22 cellular contexts compared by ENCODE assay signal in the genomic region with DNA sequence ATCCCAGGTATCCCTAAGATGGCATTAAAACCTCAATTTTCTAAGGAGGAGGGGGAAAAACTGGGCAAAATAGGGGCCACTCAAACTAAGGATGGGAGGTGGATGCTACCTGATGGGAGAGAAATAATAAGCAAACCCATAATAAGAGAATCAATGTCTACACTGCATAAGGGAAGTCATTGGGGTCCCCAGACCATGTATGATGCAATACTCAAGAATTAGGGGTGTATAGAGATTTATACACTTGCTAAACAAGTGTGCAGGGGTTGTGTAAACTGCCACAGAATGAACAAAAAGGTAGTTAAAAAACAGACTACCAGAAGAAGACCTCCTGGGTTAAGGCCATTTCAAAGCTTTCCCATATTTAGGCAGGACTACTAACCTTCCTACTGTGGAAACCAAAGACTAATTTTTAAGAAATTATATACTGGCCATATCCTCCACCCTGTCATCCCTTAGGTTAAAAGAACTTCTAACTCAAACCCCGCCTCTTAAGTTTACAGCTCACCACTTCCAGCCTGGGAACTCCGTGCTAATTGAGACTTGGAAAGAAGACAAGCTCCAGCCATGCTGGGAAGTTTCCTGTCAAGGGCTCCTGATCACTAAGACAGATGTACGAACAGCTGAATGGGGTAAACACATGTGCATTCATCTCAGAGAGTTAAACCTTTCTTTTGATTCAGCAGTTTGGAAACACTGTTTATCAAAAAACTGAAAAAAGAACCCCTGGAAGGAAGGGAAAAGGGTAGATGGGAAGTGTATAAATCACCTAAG.
A peak's percentile ranks its signal among the peaks of the same experiment; 100 is the strongest.
DNase-seq lines count a peak whose midpoint lies in the region; ATAC-seq and TF ChIP-seq lines count a peak whose summit lies in the region.
"Had no signal": no experiment of that assay in that cellular context is flagged by ENCODE, and none has a peak within 500 bp of the region (broad histone marks: within the 10 kb centered on the region; RNA-seq: fewer than 3 reads in every experiment).

No MANE protein-coding gene starts in this region.

- no peaks in the 10 kb centered on the region for H3K27me3 ChIP-seq in GM23338 (ENCODE audit: insufficient read depth)
- H3K27me3 ChIP-seq: cardiac muscle cell, upper lobe of right lung had no signal

- H3K79me2 ChIP-seq in GM23338 (replicated peaks; ENCODE audit: insufficient read depth): no peaks in the 10 kb centered on the region

- no peaks in the 10 kb centered on the region for H3K9me3 Mint-ChIP-seq in nephron progenitor cell
- H3K9me3 Mint-ChIP-seq in GM23338: no peaks in the 10 kb centered on the region
- H3K9me3 Mint-ChIP-seq: naive thymus-derived CD8-positive, alpha-beta T cell had no signal

- H3K4me1 Mint-ChIP-seq in nephron progenitor cell (peaks cover 67% of the 10 kb centered on the region), GM23338 (peaks cover 10% of the 10 kb centered on the region; the same call in 2 of the 3 replicates)

- TF ChIP-seq CTCF in astrocyte of the spinal cord (IDR thresholded peaks at IDR 0.05; ENCODE audit: low read depth, low read length) (no peak), nephron progenitor cell (IDR thresholded peaks at IDR 0.05) (no peak), GM23338 (conservative IDR thresholded peaks at IDR 0.05; ENCODE audit: low read depth in 2 of 2) (no peak)

- no peaks in the 10 kb centered on the region for H4K20me1 ChIP-seq in GM23338 (replicated peaks; ENCODE audit: insufficient read depth)

- H3K9me2 ChIP-seq in GM23338 (ENCODE audit: insufficient read depth): no peaks in the 10 kb centered on the region; the same call in 1 of the 2 replicates

- H3K4me2 ChIP-seq in GM23338: no peak overlapping the region
- H3K4me2 ChIP-seq: smooth muscle cell had no signal

- in situ Hi-C loops in astrocyte of the spinal cord (cut with HindIII; ENCODE audit: low sequenced_read_pairs): no loop called here

- H3K4me1 ChIP-seq in GM23338 (ENCODE audit: insufficient read depth): no peaks in the 10 kb centered on the region
- H3K4me1 ChIP-seq: BE2C, upper lobe of right lung had no signal

- H2AFZ ChIP-seq in GM23338: no peak overlapping the region

- H3K4me3 ChIP-seq in astrocyte of the spinal cord (ENCODE audit: low read depth, low read length): no peak overlapping the region
- H3K4me3 ChIP-seq in GM23338: no peak overlapping the region
- H3K4me3 ChIP-seq: cardiac muscle cell, smooth muscle cell, upper lobe of right lung had no signal

- H3F3A ChIP-seq in GM23338 (replicated peaks; ENCODE audit: low read depth): no peaks in the 10 kb centered on the region

- H3K36me3 ChIP-seq in GM23338 (ENCODE audit: insufficient read depth): no peaks in the 10 kb centered on the region
- H3K36me3 ChIP-seq: BE2C, cardiac muscle cell, upper lobe of right lung, WERI-Rb-1 had no signal

- H3K27me3 Mint-ChIP-seq in nephron progenitor cell (ENCODE audit: low read depth, poor library complexity): peaks cover 6% of the 10 kb centered on the region
- H3K27me3 Mint-ChIP-seq in GM23338 (ENCODE audit: insufficient read depth, low read depth, poor library complexity): peaks cover 3% of the 10 kb centered on the region

- H3K27ac Mint-ChIP-seq in nephron progenitor cell (peak overlapping the region; percentile 80), GM23338 (no peak overlapping the region)
- H3K27ac Mint-ChIP-seq: naive thymus-derived CD8-positive, alpha-beta T cell had no signal

- H3K36me3 Mint-ChIP-seq in nephron progenitor cell (ENCODE audit: low read depth): no peaks in the 10 kb centered on the region
- no peaks in the 10 kb centered on the region for H3K36me3 Mint-ChIP-seq in GM23338 (ENCODE audit: low read depth)
- H3K36me3 Mint-ChIP-seq: naive thymus-derived CD8-positive, alpha-beta T cell had no signal

- no peak overlapping the region for H3K27ac ChIP-seq in GM23338 (ENCODE audit: low read depth)
- H3K27ac ChIP-seq: 22Rv1, cardiac muscle cell, upper lobe of right lung, WERI-Rb-1 had no signal

- no peak overlapping the region for H3K4me3 Mint-ChIP-seq in nephron progenitor cell
- no peak overlapping the region for H3K4me3 Mint-ChIP-seq in GM23338
- H3K4me3 Mint-ChIP-seq: naive thymus-derived CD8-positive, alpha-beta T cell had no signal

- DNase-seq in NCI-H1694 treated with DMSO at 0.1 percent for 48 hours (lab: John Stamatoyannopoulos, UW) (peak; percentile 21), NCI-H1694 (lab: John Stamatoyannopoulos, UW) (no peak), GM04503 (ENCODE audit: low read depth) (peak; percentile 27), astrocyte of the spinal cord (ENCODE audit: low read depth, low spot score) (peak; percentile 66), nephron progenitor cell (no peak), GM23338 (ENCODE audit: low spot score) (no peak)
- no peak for DNase-seq in stimulated activated CD4-positive, alpha-beta T cell treated with anti-CD3 and anti-CD28 coated beads, Interleukin-1b, Interleukin-23, amount 100 ng/mL, for 48 hours
- DNase-seq: activated gamma-delta T cell treated with Interleukin-2 at 50 U/mL for 16 hours; BE2C; COR-L47; foreskin fibroblast; naive thymus-derived CD8-positive, alpha-beta T cell; NCI-H1417; SIG-M5; stimulated activated CD4-positive, alpha-beta T cell treated with anti-CD3 and anti-CD28 coated beads, Interleukin-4, amount 100 ng/mL, for 24 hours; T-helper 2 cell; upper lobe of right lung; WERI-Rb-1 had no signal

- ATAC-seq in GM23338: no peak
- no peak for ATAC-seq in SK-N-SH treated with all-trans-retinoic acid at 6 μM for 48 hours
- ATAC-seq: naive thymus-derived CD8-positive, alpha-beta T cell; upper lobe of right lung had no signal

TF ChIP-seq in GM23338, 12 proteins besides CTCF, POLR2A, EP300 and RAD21 (continues in another document):
- TF ChIP-seq JUNB (IDR thresholded peaks at IDR 0.05; ENCODE audit: unreplicated experiment): no peak
- TF ChIP-seq, protein P1, sequence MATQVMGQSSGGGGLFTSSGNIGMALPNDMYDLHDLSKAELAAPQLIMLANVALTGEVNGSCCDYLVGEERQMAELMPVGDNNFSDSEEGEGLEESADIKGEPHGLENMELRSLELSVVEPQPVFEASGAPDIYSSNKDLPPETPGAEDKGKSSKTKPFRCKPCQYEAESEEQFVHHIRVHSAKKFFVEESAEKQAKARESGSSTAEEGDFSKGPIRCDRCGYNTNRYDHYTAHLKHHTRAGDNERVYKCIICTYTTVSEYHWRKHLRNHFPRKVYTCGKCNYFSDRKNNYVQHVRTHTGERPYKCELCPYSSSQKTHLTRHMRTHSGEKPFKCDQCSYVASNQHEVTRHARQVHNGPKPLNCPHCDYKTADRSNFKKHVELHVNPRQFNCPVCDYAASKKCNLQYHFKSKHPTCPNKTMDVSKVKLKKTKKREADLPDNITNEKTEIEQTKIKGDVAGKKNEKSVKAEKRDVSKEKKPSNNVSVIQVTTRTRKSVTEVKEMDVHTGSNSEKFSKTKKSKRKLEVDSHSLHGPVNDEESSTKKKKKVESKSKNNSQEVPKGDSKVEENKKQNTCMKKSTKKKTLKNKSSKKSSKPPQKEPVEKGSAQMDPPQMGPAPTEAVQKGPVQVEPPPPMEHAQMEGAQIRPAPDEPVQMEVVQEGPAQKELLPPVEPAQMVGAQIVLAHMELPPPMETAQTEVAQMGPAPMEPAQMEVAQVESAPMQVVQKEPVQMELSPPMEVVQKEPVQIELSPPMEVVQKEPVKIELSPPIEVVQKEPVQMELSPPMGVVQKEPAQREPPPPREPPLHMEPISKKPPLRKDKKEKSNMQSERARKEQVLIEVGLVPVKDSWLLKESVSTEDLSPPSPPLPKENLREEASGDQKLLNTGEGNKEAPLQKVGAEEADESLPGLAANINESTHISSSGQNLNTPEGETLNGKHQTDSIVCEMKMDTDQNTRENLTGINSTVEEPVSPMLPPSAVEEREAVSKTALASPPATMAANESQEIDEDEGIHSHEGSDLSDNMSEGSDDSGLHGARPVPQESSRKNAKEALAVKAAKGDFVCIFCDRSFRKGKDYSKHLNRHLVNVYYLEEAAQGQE (IDR thresholded peaks at IDR 0.05; ENCODE audit: unreplicated experiment): no peak

TF ChIP-seq in SK-N-SH treated with all-trans-retinoic acid at 6 μM for 48 hours, 23 proteins besides CTCF, POLR2A, EP300 and RAD21 (continues in another document):
- no peak for TF ChIP-seq RARB (CRISPR knock-in tag; IDR thresholded peaks at IDR 0.05)
- TF ChIP-seq SNAI2 (CRISPR knock-in tag; IDR thresholded peaks at IDR 0.05): no peak
- TF ChIP-seq ISL1 (CRISPR knock-in tag; IDR thresholded peaks at IDR 0.05): no peak
- TF ChIP-seq, protein P2, sequence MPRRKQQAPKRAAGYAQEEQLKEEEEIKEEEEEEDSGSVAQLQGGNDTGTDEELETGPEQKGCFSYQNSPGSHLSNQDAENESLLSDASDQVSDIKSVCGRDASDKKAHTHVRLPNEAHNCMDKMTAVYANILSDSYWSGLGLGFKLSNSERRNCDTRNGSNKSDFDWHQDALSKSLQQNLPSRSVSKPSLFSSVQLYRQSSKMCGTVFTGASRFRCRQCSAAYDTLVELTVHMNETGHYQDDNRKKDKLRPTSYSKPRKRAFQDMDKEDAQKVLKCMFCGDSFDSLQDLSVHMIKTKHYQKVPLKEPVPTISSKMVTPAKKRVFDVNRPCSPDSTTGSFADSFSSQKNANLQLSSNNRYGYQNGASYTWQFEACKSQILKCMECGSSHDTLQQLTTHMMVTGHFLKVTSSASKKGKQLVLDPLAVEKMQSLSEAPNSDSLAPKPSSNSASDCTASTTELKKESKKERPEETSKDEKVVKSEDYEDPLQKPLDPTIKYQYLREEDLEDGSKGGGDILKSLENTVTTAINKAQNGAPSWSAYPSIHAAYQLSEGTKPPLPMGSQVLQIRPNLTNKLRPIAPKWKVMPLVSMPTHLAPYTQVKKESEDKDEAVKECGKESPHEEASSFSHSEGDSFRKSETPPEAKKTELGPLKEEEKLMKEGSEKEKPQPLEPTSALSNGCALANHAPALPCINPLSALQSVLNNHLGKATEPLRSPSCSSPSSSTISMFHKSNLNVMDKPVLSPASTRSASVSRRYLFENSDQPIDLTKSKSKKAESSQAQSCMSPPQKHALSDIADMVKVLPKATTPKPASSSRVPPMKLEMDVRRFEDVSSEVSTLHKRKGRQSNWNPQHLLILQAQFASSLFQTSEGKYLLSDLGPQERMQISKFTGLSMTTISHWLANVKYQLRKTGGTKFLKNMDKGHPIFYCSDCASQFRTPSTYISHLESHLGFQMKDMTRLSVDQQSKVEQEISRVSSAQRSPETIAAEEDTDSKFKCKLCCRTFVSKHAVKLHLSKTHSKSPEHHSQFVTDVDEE (CRISPR knock-in tag; IDR thresholded peaks at IDR 0.05): no peak
- no peak for TF ChIP-seq PPARA (CRISPR knock-in tag; IDR thresholded peaks at IDR 0.05; ENCODE audit: borderline replicate concordance)
- TF ChIP-seq ARNTL (CRISPR knock-in tag; IDR thresholded peaks at IDR 0.05; ENCODE audit: borderline replicate concordance, low read depth): no peak
- TF ChIP-seq ZNF70 (CRISPR knock-in tag; IDR thresholded peaks at IDR 0.05): no peak
- TF ChIP-seq ZC3H10 (CRISPR knock-in tag; IDR thresholded peaks at IDR 0.05): no peak
- no peak for TF ChIP-seq ZNF565 (CRISPR knock-in tag; conservative IDR thresholded peaks at IDR 0.05; ENCODE audit: low read depth)

Comparison
In these comparisons a context has a peak if more than half of its experiments do, and no peak if none do; other contexts are left out.
1. DNase-seq: peak in NCI-H1694 treated with DMSO at 0.1 percent for 48 hours (single experiment), GM04503 (single experiment) and astrocyte of the spinal cord (single experiment); none in NCI-H1694 (single experiment), nephron progenitor cell (single experiment), GM23338 (single experiment) and stimulated activated CD4-positive, alpha-beta T cell treated with anti-CD3 and anti-CD28 coated beads, Interleukin-1b, Interleukin-23, amount 100 ng/mL, for 48 hours (single experiment).